28 cellular contexts compared by ENCODE assay signal in genomic region chr13:88483202-88483601, GRCh38.
"Had no signal": no experiment of that assay in that cellular context is flagged by ENCODE, and none has a peak within 500 bp of the region (broad histone marks: within the 10 kb centered on the region; RNA-seq: fewer than 3 reads in every experiment).

No MANE protein-coding gene starts in this region.

- H3K27me3 Mint-ChIP-seq: stimulated activated memory B cell treated with anti-CD40 and anti-IgM and Interleukin-4, amounts not matched to agents 10 μg/mL and 1 μg/mL and 100 μg/mL, for 72 hours; stimulated activated naive B cell treated with anti-CD40 and anti-IgM and Interleukin-4, amounts not matched to agents 10 μg/mL and 1 μg/mL and 100 μg/mL, for 72 hours; stimulated activated naive CD8-positive, alpha-beta T cell treated with anti-CD3 and anti-CD28 coated beads, Interleukin-15, amount 100 ng/mL, for 72 hours; stimulated activated naive CD8-positive, alpha-beta T cell treated with anti-CD3 and anti-CD28 coated beads, Interleukin-15, Interleukin-2, amounts not matched to agents 100 ng/mL and 50 ng/mL, for 24 hours; type B pancreatic cell had no signal

- H3K36me3 ChIP-seq: stomach, suprapubic skin, thoracic aorta, thyroid gland, tibial artery, tibial nerve, transverse colon, upper lobe of left lung, upper lobe of right lung, uterus, vagina had no signal

- H3K27me3 ChIP-seq: stomach, suprapubic skin, testis, thyroid gland, tibial artery, tibial nerve, transverse colon, upper lobe of left lung, upper lobe of right lung, uterus, vagina had no signal

- ATAC-seq: stimulated activated effector memory CD8-positive, alpha-beta T cell treated with anti-CD3 and anti-CD28 coated beads, Interleukin-12 subunit alpha, Interleukin-12 subunit beta, amount 100 ng/mL, for 72 hours; stimulated activated memory B cell treated with anti-CD40 and anti-IgM and Interleukin-4, amounts not matched to agents 10 μg/mL and 1 μg/mL and 100 μg/mL, for 72 hours; stimulated activated naive B cell treated with anti-CD40 and anti-IgM and Interleukin-4, amounts not matched to agents 10 μg/mL and 1 μg/mL and 100 μg/mL, for 72 hours; stimulated activated naive CD8-positive, alpha-beta T cell treated with anti-CD3 and anti-CD28 coated beads, Interleukin-15, amount 100 ng/mL, for 72 hours; stimulated activated naive CD8-positive, alpha-beta T cell treated with anti-CD3 and anti-CD28 coated beads, Interleukin-15, Interleukin-2, amounts not matched to agents 100 U/mL and 50 U/mL, for 24 hours; upper lobe of right lung had no signal

- H3K4me1 ChIP-seq: stomach, suprapubic skin, testis, thyroid gland, tibial artery, tibial nerve, transverse colon, upper lobe of left lung, upper lobe of right lung, uterus, vagina had no signal

- H3K36me3 Mint-ChIP-seq: stimulated activated effector memory CD8-positive, alpha-beta T cell treated with anti-CD3 and anti-CD28 coated beads, Interleukin-12 subunit alpha, Interleukin-12 subunit beta, amount 100 ng/mL, for 72 hours; stimulated activated memory B cell treated with anti-CD40 and anti-IgM and Interleukin-4, amounts not matched to agents 10 μg/mL and 1 μg/mL and 100 μg/mL, for 72 hours; type B pancreatic cell had no signal

- H3K27ac ChIP-seq: stomach, suprapubic skin, testis, thoracic aorta, thyroid gland, tibial artery, tibial nerve, transverse colon, upper lobe of left lung, upper lobe of right lung, uterus, vagina had no signal

- DNase-seq: stimulated activated CD4-positive, alpha-beta T cell treated with anti-CD3 and anti-CD28 coated beads, Interleukin-2, amount 100 ng/mL, for 48 hours; stimulated activated CD4-positive, alpha-beta T cell treated with anti-CD3 and anti-CD28 coated beads, Interleukin-4, amount 100 ng/mL, for 1 hour; stimulated activated CD4-positive, alpha-beta T cell treated with anti-CD3 and anti-CD28 coated beads, Interleukin-4, amount 100 ng/mL, for 24 hours; stimulated activated CD4-positive, alpha-beta T cell treated with anti-CD3 and anti-CD28 coated beads, Interleukin-4, amount 100 ng/mL, for 4 hours; stimulated activated CD8-positive, alpha-beta memory T cell treated with anti-CD3 and anti-CD28 coated beads, Interleukin-4, amount 100 ng/mL, for 48 hours; stimulated activated naive B cell treated with anti-CD40 and anti-IgM and Interleukin-4, amounts not matched to agents 10 μg/mL and 1 μg/mL and 100 μg/mL, for 72 hours; stimulated activated naive CD4-positive, alpha-beta T cell; stimulated activated naive CD4-positive, alpha-beta T cell treated with Interleukin-2 at 50 U/mL for 16 hours; stimulated activated naive CD8-positive, alpha-beta T cell treated with anti-CD3 and anti-CD28 coated beads, Interleukin-15, amount 100 ng/mL, for 72 hours; stimulated activated naive CD8-positive, alpha-beta T cell treated with anti-CD3 and anti-CD28 coated beads, Interleukin-15, Interleukin-2, amounts not matched to agents 100 U/mL and 50 U/mL, for 24 hours; stomach; substantia nigra; testis; thyroid gland; tibial artery; transverse colon; trophoblast cell; upper lobe of left lung; upper lobe of right lung; uterus had no signal

- H3K4me3 ChIP-seq: stomach, suprapubic skin, testis, thoracic aorta, thyroid gland, tibial artery, tibial nerve, transverse colon, upper lobe of left lung, upper lobe of right lung, uterus, vagina had no signal

- H3K27ac Mint-ChIP-seq: stimulated activated effector memory CD8-positive, alpha-beta T cell treated with anti-CD3 and anti-CD28 coated beads, Interleukin-12 subunit alpha, Interleukin-12 subunit beta, amount 100 ng/mL, for 72 hours; stimulated activated memory B cell treated with anti-CD40 and anti-IgM and Interleukin-4, amounts not matched to agents 10 μg/mL and 1 μg/mL and 100 μg/mL, for 72 hours; stimulated activated naive B cell treated with anti-CD40 and anti-IgM and Interleukin-4, amounts not matched to agents 10 μg/mL and 1 μg/mL and 100 μg/mL, for 72 hours; stimulated activated naive CD8-positive, alpha-beta T cell treated with anti-CD3 and anti-CD28 coated beads, Interleukin-15, amount 100 ng/mL, for 72 hours; stimulated activated naive CD8-positive, alpha-beta T cell treated with anti-CD3 and anti-CD28 coated beads, Interleukin-15, Interleukin-2, amounts not matched to agents 100 ng/mL and 50 ng/mL, for 24 hours; type B pancreatic cell had no signal

- H3K4me3 Mint-ChIP-seq: stimulated activated effector memory CD8-positive, alpha-beta T cell treated with anti-CD3 and anti-CD28 coated beads, Interleukin-12 subunit alpha, Interleukin-12 subunit beta, amount 100 ng/mL, for 72 hours; stimulated activated memory B cell treated with anti-CD40 and anti-IgM and Interleukin-4, amounts not matched to agents 10 μg/mL and 1 μg/mL and 100 μg/mL, for 72 hours; stimulated activated naive B cell treated with anti-CD40 and anti-IgM and Interleukin-4, amounts not matched to agents 10 μg/mL and 1 μg/mL and 100 μg/mL, for 72 hours; stimulated activated naive CD8-positive, alpha-beta T cell treated with anti-CD3 and anti-CD28 coated beads, Interleukin-15, amount 100 ng/mL, for 72 hours; stimulated activated naive CD8-positive, alpha-beta T cell treated with anti-CD3 and anti-CD28 coated beads, Interleukin-15, Interleukin-2, amounts not matched to agents 100 ng/mL and 50 ng/mL, for 24 hours; type B pancreatic cell had no signal

- H3K4me1 Mint-ChIP-seq: stimulated activated effector memory CD8-positive, alpha-beta T cell treated with anti-CD3 and anti-CD28 coated beads, Interleukin-12 subunit alpha, Interleukin-12 subunit beta, amount 100 ng/mL, for 72 hours; stimulated activated memory B cell treated with anti-CD40 and anti-IgM and Interleukin-4, amounts not matched to agents 10 μg/mL and 1 μg/mL and 100 μg/mL, for 72 hours; stimulated activated naive CD8-positive, alpha-beta T cell treated with anti-CD3 and anti-CD28 coated beads, Interleukin-15, amount 100 ng/mL, for 72 hours had no signal

- H3K9me3 ChIP-seq: testis, thyroid gland, upper lobe of right lung, uterus, vagina had no signal
